Comparison of ENCODE assay signal across 1 cellular context in genomic region chr5:167759411-167759821, GRCh38.
A peak's percentile ranks its signal among the peaks of the same experiment; 100 is the strongest.
TF ChIP-seq lines count a peak whose summit lies in the region.

No MANE protein-coding gene starts in this region.

TF ChIP-seq in SK-N-SH, 30 proteins besides CTCF, POLR2A, EP300 and RAD21 (continued from another document):
- TF ChIP-seq NFIC (IDR thresholded peaks at IDR 0.05; ENCODE audit: borderline replicate concordance) = 0 out of 2 replicates have a peak, but pooled peaks have one; percentile 36
- no peak for TF ChIP-seq MXI1 (IDR thresholded peaks at IDR 0.05; ENCODE audit: low read depth, low read length)
- TF ChIP-seq FOSL2 (IDR thresholded peaks at IDR 0.05; ENCODE audit: borderline replicate concordance, low read depth) = peak; percentile 48; the same call in 1 of the 2 replicates
TF ChIP-seq in SK-N-SH: peak in this region for 6.
